10 cellular contexts compared by ENCODE assay signal in the genomic region with DNA sequence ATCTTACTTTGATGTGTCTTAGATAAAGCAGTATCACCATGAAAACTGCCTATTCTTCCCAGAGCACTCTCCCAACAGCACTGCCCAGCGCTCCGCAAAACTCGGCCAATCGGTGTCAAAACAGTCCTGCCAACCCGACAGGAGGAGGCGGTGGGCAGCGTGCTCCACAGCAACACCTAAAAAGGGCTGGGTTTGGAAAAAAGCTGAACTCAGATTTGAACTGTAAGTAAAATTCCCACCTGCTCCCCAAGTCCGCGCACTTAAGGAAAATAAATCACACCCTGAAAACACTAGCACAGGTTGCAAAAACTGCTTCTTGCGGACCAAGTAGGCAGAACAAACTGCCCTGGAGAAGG. TPM values are rescaled to one million over a fixed set of nuclear protein-coding genes. Genes with fewer than 3 reads are reported as not detected.
A peak's percentile ranks its signal among the peaks of the same experiment; 100 is the strongest.
DNase-seq lines count a peak whose midpoint lies in the region; ATAC-seq, FAIRE-seq and TF ChIP-seq lines count a peak whose summit lies in the region.
"Had no signal": no experiment of that assay in that cellular context is flagged by ENCODE, and none has a peak within 500 bp of the region (broad histone marks: within the 10 kb centered on the region; RNA-seq: fewer than 3 reads in every experiment).

No MANE protein-coding gene starts in this region.

- H3K27me3 ChIP-seq in heart right ventricle (no peaks in the 10 kb centered on the region), ovary (no peaks in the 10 kb centered on the region)

- DNase-seq in NCI-H2196 (lab: John Stamatoyannopoulos, UW; ENCODE audit: unreplicated experiment) (peak; percentile 23), NCI-H2196 treated with DMSO at 0.1 percent for 48 hours (lab: John Stamatoyannopoulos, UW; ENCODE audit: unreplicated experiment) (no peak), H54 (ENCODE audit: insufficient read length, low spot score) (peak; percentile 18), NCI-H128 (lab: John Stamatoyannopoulos, UW; ENCODE audit: unreplicated experiment) (peak; percentile 13), heart right ventricle (peak in 1 of 2 donors; percentile 27), ovary (peak; percentile 24 to 50 (median 33)), amniotic stem cell (lab: John Stamatoyannopoulos, UW) (no peak)
- DNase-seq in activated naive CD4-positive, alpha-beta T cell treated with anti-CD3 and anti-CD28 coated beads, Interleukin-2, amount 50 U/mL, for 72 hours (ENCODE audit: low spot score in 2 of 2): peak in 1 of 2 donors; percentile 10

- H3K27ac ChIP-seq in heart right ventricle: peak overlapping the region in 9 of 10 donors; percentile 56 to 92 (median 78)
- peak overlapping the region in 1 of 2 donors; percentile 63 for H3K27ac ChIP-seq in ovary

- TF ChIP-seq POLR2A in H54 (IDR thresholded peaks at IDR 0.05; ENCODE audit: low read depth, low read length) (no peak), ovary (IDR thresholded peaks at IDR 0.05) (no peak)

- no peak for TF ChIP-seq EP300 in ovary (IDR thresholded peaks at IDR 0.05)

- WGBS in heart right ventricle, 2 donors: 0 to 1% methylated on average over 10 of the region's 10 CpGs
- 0 to 1% (median 1%) methylated on average over 10 of the region's 10 CpGs for WGBS in ovary, 3 donors

- H3K36me3 ChIP-seq in heart right ventricle (peaks cover 0 to 2% (median 0%) of the 10 kb centered on the region in 9 donors), ovary (no peaks in the 10 kb centered on the region)

- FAIRE-seq in H54 (lab: Jason Lieb, UNC): no peak
- FAIRE-seq: colon, G401.6 had no signal

- ATAC-seq in activated naive CD4-positive, alpha-beta T cell treated with anti-CD3 and anti-CD28 coated beads, Interleukin-2, amount 50 U/mL, for 72 hours: peak in 1 of 2 donors; percentile 46
- peak; percentile 26 to 61 (median 45) for ATAC-seq in heart right ventricle

- H3K9me3 ChIP-seq in heart right ventricle (no peaks in the 10 kb centered on the region), ovary (no peaks in the 10 kb centered on the region)

- no peaks in the 10 kb centered on the region for H3K9me3 Mint-ChIP-seq in activated naive CD4-positive, alpha-beta T cell treated with anti-CD3 and anti-CD28 coated beads, Interleukin-2, amount 50 U/mL, for 72 hours

- H3K4me3 ChIP-seq in heart right ventricle: peak overlapping the region; percentile 88 to 100 (median 95)
- H3K4me3 ChIP-seq in ovary: peak overlapping the region; percentile 97

- intact Hi-C loops in heart right ventricle (cut with DNase I): loop anchor here in 7 of 10 donors (2.0 to 10.0 kb wide), 6 partner anchors 57 to 112 kb away; partner anchors contain the start of gene CAPRIN2 (in 6 of the 7)
- intact Hi-C loops in ovary (cut with DNase I): no loop called here

- no peak for TF ChIP-seq CTCF in heart right ventricle (IDR thresholded peaks at IDR 0.05)
- TF ChIP-seq CTCF in ovary (IDR thresholded peaks at IDR 0.05): no peak

- H3K4me1 ChIP-seq in heart right ventricle (peaks cover 7 to 53% (median 36%) of the 10 kb centered on the region in 9 donors), ovary (ENCODE audit: insufficient read depth) (peaks cover 16% of the 10 kb centered on the region)

- H3K27ac Mint-ChIP-seq in activated naive CD4-positive, alpha-beta T cell treated with anti-CD3 and anti-CD28 coated beads, Interleukin-2, amount 50 U/mL, for 72 hours: peak overlapping the region; percentile 93 to 100

- peaks cover 7 to 16% of the 10 kb centered on the region in 2 donors for H3K36me3 Mint-ChIP-seq in activated naive CD4-positive, alpha-beta T cell treated with anti-CD3 and anti-CD28 coated beads, Interleukin-2, amount 50 U/mL, for 72 hours

RNA-seq across cellular contexts. Expression of gene IPO8, which starts 0.7 kb away (rescaled TPM):
- total RNA-seq in activated naive CD4-positive, alpha-beta T cell treated with anti-CD3 and anti-CD28 coated beads, Interleukin-2, amount 50 U/mL, for 72 hours: 10 to 100 TPM; 28.4 to 49.3 TPM
- total RNA-seq in heart right ventricle: 10 to 100 TPM; 20.8 to 30.7 (median 24.8) TPM
- 1 to 10 TPM; 7.3 to 9.6 TPM for polyA plus RNA-seq in heart right ventricle
- total RNA-seq in ovary: 10 to 100 TPM; 23.4 to 49.6 (median 47.1) TPM
- polyA plus RNA-seq in ovary: 10 to 100 TPM; 15.7 to 34.5 TPM

RNA-seq across cellular contexts. Expression of gene CAPRIN2, which starts 59.8 kb away (rescaled TPM):
- total RNA-seq in activated naive CD4-positive, alpha-beta T cell treated with anti-CD3 and anti-CD28 coated beads, Interleukin-2, amount 50 U/mL, for 72 hours: 10 to 100 TPM; 14.0 to 20.5 TPM
- total RNA-seq in heart right ventricle (10 to 100 TPM; 22.2 to 33.0 (median 28.9) TPM), ovary (10 to 100 TPM; 17.2 to 31.7 (median 25.9) TPM)
- polyA plus RNA-seq in heart right ventricle (10 to 100 TPM; 10.4 to 20.6 TPM), ovary (10 to 100 TPM; 16.8 to 20.1 TPM)

Comparison
In these comparisons a context has a peak if more than half of its experiments do, and no peak if none do; other contexts are left out.
1. DNase-seq: peak in NCI-H2196 (single experiment), H54 (single experiment), NCI-H128 (single experiment) and ovary (5 of 5); none in NCI-H2196 treated with DMSO at 0.1 percent for 48 hours (single experiment) and amniotic stem cell (single experiment).
2. intact Hi-C loops: an anchor here in heart right ventricle (2.0 to 10.0 kb wide); none called in ovary.